Comparison of ENCODE assay signal across 16 cellular contexts in genomic region chr7:119664601-119665000, GRCh38.
DNase-seq lines count a peak whose midpoint lies in the region; ATAC-seq and TF ChIP-seq lines count a peak whose summit lies in the region.
"Had no signal": no experiment of that assay in that cellular context is flagged by ENCODE, and none has a peak within 500 bp of the region (broad histone marks: within the 10 kb centered on the region; RNA-seq: fewer than 3 reads in every experiment).

No MANE protein-coding gene starts in this region.

- dilution Hi-C loops in IMR-90 (cut with HindIII; ENCODE audit: low sequenced_read_pairs, unreplicated experiment), result no loop called here

- WGBS in IMR-90 (ENCODE audit: extremely low coverage in 2 of 2, insufficient read length in 1 of 2), 2 experiments, result no CpG with 5 or more reads among the region's 1 CpG

- H3K14ac ChIP-seq in IMR-90 (replicated peaks; ENCODE audit: low read depth, low read length), result no peak overlapping the region

- no peak overlapping the region for H2AK5ac ChIP-seq in IMR-90 (ENCODE audit: low read depth, low read length)

- no peak overlapping the region for H3K4ac ChIP-seq in IMR-90 (ENCODE audit: low read depth, low read length)

- no TSS peak for BruUV-seq in IMR-90 (replicated peaks; lab: Mats Ljungman, UMichigan)

- peak overlapping the region; percentile 23; the same call in 1 of the 2 replicates for H3K4me3 ChIP-seq in ACC112 (ENCODE audit: low read depth, low read length)
- no peak overlapping the region for H3K4me3 ChIP-seq in IMR-90 (ENCODE audit: insufficient read depth, low read depth, low read length)
- H3K4me3 ChIP-seq in cardiac fibroblast (replicated peaks in 1 of 2; ENCODE audit: low read depth in 2 of 2, low read length in 2 of 2), result no peak overlapping the region
- H3K4me3 ChIP-seq in naive thymus-derived CD4-positive, alpha-beta T cell (ENCODE audit: low read length), result no peak overlapping the region
- H3K4me3 ChIP-seq: lung, upper lobe of right lung had no signal

- H3K18ac ChIP-seq in IMR-90 (ENCODE audit: low read depth, low read length), result no peak overlapping the region

- no peaks in the 10 kb centered on the region for H3K9me3 ChIP-seq in IMR-90 (ENCODE audit: control insufficient read depth, insufficient read depth, low read length)
- H3K9me3 ChIP-seq in naive thymus-derived CD4-positive, alpha-beta T cell (ENCODE audit: control insufficient read depth in 2 of 3, low read length in 3 of 3), result no peaks in the 10 kb centered on the region
- H3K9me3 ChIP-seq: upper lobe of right lung had no signal

- H2BK5ac ChIP-seq in IMR-90 (ENCODE audit: low read depth, low read length, poor library complexity, severe bottlenecking), result peak overlapping the region; percentile 50

- no peak overlapping the region; the same call in 1 of the 2 replicates for H3K4me2 ChIP-seq in IMR-90 (ENCODE audit: low read depth, low read length)

- H3K9me3 Mint-ChIP-seq in naive thymus-derived CD4-positive, alpha-beta T cell, result peaks cover 0 to 27% (median 6%) of the 10 kb centered on the region in 11 donors
- H3K9me3 Mint-ChIP-seq: activated B cell treated with CpG ODN at 0.5 μM for 24 hours had no signal

- H3K27ac ChIP-seq in ACC112 (ENCODE audit: low read depth, low read length) (peak overlapping the region; percentile 78), IMR-90 (ENCODE audit: insufficient read depth, low read length) (no peak overlapping the region)
- no peak overlapping the region for H3K27ac ChIP-seq in naive thymus-derived CD4-positive, alpha-beta T cell (ENCODE audit: low read depth, low read length)
- H3K27ac ChIP-seq: HL-60, upper lobe of right lung had no signal

- H3K4me3 Mint-ChIP-seq in naive thymus-derived CD4-positive, alpha-beta T cell, result no peak overlapping the region
- H3K4me3 Mint-ChIP-seq: activated B cell treated with CpG ODN at 0.5 μM for 24 hours; activated naive CD8-positive, alpha-beta T cell treated with anti-CD3 and anti-CD28 coated beads, Interleukin-2, amount 50 U/mL, for 24 hours had no signal

- H3K56ac ChIP-seq in IMR-90 (ENCODE audit: extremely low read depth, insufficient read depth, low read length), result no peak overlapping the region

- in situ Hi-C loops in IMR-90 (cut with MboI; ENCODE audit: low sequenced_read_pairs), result no loop called here

- H2BK20ac ChIP-seq in IMR-90 (ENCODE audit: low read depth, low read length), result no peak overlapping the region

- CTCF ChIA-PET in IMR-90 (lab: Yijun Ruan, JAX), result no interaction called here
- CTCF ChIA-PET in naive thymus-derived CD4-positive, alpha-beta T cell (lab: Charles Lee), result no interaction called here

- DNase-seq in IMR-90 (peak; percentile 70), cardiac fibroblast (ENCODE audit: low read depth in 2 of 2) (peak; percentile 57 to 90), kidney glomerular epithelial cell (lab: John Stamatoyannopoulos, UW) (peak; percentile 93), cortex of kidney (lab: John Stamatoyannopoulos, UW) (no peak), NCI-H1092 treated with DMSO at 0.1 percent for 48 hours (lab: John Stamatoyannopoulos, UW) (no peak)
- DNase-seq in NK-92 treated with Interleukin-12 subunit alpha and Interleukin-12 subunit beta, amount 100 ng/mL, for 24 hours (lab: John Stamatoyannopoulos, UW), result no peak
- DNase-seq in naive thymus-derived CD4-positive, alpha-beta T cell, result no peak
- DNase-seq: activated B cell treated with CpG ODN at 0.5 μM for 24 hours; activated naive CD8-positive, alpha-beta T cell treated with anti-CD3 and anti-CD28 coated beads, Interleukin-2, amount 50 U/mL, for 24 hours; effector CD8-positive, alpha-beta T cell; hypothalamus; posterior cingulate gyrus; upper lobe of right lung had no signal

- intact Hi-C loops in IMR-90 (cut with micrococcal nuclease), result no loop called here
- intact Hi-C loops in naive thymus-derived CD4-positive, alpha-beta T cell (cut with micrococcal nuclease), result no loop called here

- no peak overlapping the region for H2AK9ac ChIP-seq in IMR-90 (replicated peaks; ENCODE audit: low read depth, low read length, poor library complexity)

- H3K36me3 Mint-ChIP-seq in naive thymus-derived CD4-positive, alpha-beta T cell, result no peaks in the 10 kb centered on the region

- H3K79me2 ChIP-seq in ACC112 (ENCODE audit: control insufficient read depth, insufficient read depth, low read length, unreplicated experiment), result no peaks in the 10 kb centered on the region

- H4K20me1 ChIP-seq in IMR-90 (ENCODE audit: insufficient read depth, low read length), result no peaks in the 10 kb centered on the region

- H2BK120ac ChIP-seq in IMR-90 (ENCODE audit: low read depth, low read length), result no peak overlapping the region

- no peak overlapping the region for H2BK15ac ChIP-seq in IMR-90 (ENCODE audit: low read depth, low read length)

- no peak for TF ChIP-seq RAD21 in IMR-90 (IDR thresholded peaks at IDR 0.05; ENCODE audit: low read length)

- no peaks in the 10 kb centered on the region for H3K79me1 ChIP-seq in IMR-90 (ENCODE audit: low read depth in 1 of 2, low read length in 2 of 2)

- H4K8ac ChIP-seq in IMR-90 (ENCODE audit: low read depth in 2 of 2, low read length in 2 of 2), result no peak overlapping the region

- no peak overlapping the region for H4K91ac ChIP-seq in IMR-90 (ENCODE audit: insufficient read depth, low read depth, low read length)

- H3K36me3 ChIP-seq in ACC112 (ENCODE audit: insufficient read depth, low read length) (no peaks in the 10 kb centered on the region; the same call in 1 of the 2 replicates), IMR-90 (ENCODE audit: control insufficient read depth, insufficient read depth, low read length) (no peaks in the 10 kb centered on the region)
- no peaks in the 10 kb centered on the region for H3K36me3 ChIP-seq in naive thymus-derived CD4-positive, alpha-beta T cell (ENCODE audit: control insufficient read depth in 2 of 3, insufficient read depth in 3 of 3, low read length in 3 of 3)
- H3K36me3 ChIP-seq: upper lobe of right lung had no signal

- no peak overlapping the region for H3K23ac ChIP-seq in IMR-90 (ENCODE audit: low read depth, low read length)

- no peaks in the 10 kb centered on the region for H3K4me1 Mint-ChIP-seq in naive thymus-derived CD4-positive, alpha-beta T cell
- H3K4me1 Mint-ChIP-seq: activated B cell treated with CpG ODN at 0.5 μM for 24 hours; activated naive CD8-positive, alpha-beta T cell treated with anti-CD3 and anti-CD28 coated beads, Interleukin-2, amount 50 U/mL, for 24 hours had no signal

- peak; percentile 62 for ATAC-seq in IMR-90 (ENCODE audit: low read depth)
- ATAC-seq in naive thymus-derived CD4-positive, alpha-beta T cell, result no peak
- ATAC-seq: activated naive CD8-positive, alpha-beta T cell treated with anti-CD3 and anti-CD28 coated beads, Interleukin-2, amount 50 U/mL, for 24 hours; upper lobe of right lung had no signal

- peaks cover 23% of the 10 kb centered on the region for H3K4me1 ChIP-seq in ACC112 (ENCODE audit: control insufficient read depth, insufficient read depth, low read length, unreplicated experiment)
- H3K4me1 ChIP-seq in IMR-90 (ENCODE audit: control insufficient read depth, insufficient read depth, low read length), result no peaks in the 10 kb centered on the region; the same call in 1 of the 2 replicates
- no peaks in the 10 kb centered on the region for H3K4me1 ChIP-seq in naive thymus-derived CD4-positive, alpha-beta T cell (ENCODE audit: control insufficient read depth in 2 of 2, insufficient read depth in 2 of 2, low read length in 2 of 2)
- H3K4me1 ChIP-seq: upper lobe of right lung had no signal

- no peaks in the 10 kb centered on the region for H3K27me3 Mint-ChIP-seq in naive thymus-derived CD4-positive, alpha-beta T cell
- H3K27me3 Mint-ChIP-seq: activated B cell treated with CpG ODN at 0.5 μM for 24 hours; activated naive CD8-positive, alpha-beta T cell treated with anti-CD3 and anti-CD28 coated beads, Interleukin-2, amount 50 U/mL, for 24 hours had no signal

- H3K9ac ChIP-seq in IMR-90 (ENCODE audit: low read depth, low read length), result no peak overlapping the region

- H4K5ac ChIP-seq in IMR-90 (ENCODE audit: low read depth, low read length), result no peak overlapping the region

- no peak for TF ChIP-seq POLR2A in IMR-90 (IDR thresholded peaks at IDR 0.05; ENCODE audit: low read depth, low read length)

- no peaks in the 10 kb centered on the region for H3K9me1 ChIP-seq in IMR-90 (ENCODE audit: insufficient read depth, low read length)

- H3K27ac Mint-ChIP-seq in naive thymus-derived CD4-positive, alpha-beta T cell, result no peak overlapping the region
- H3K27ac Mint-ChIP-seq: activated B cell treated with CpG ODN at 0.5 μM for 24 hours; activated naive CD8-positive, alpha-beta T cell treated with anti-CD3 and anti-CD28 coated beads, Interleukin-2, amount 50 U/mL, for 24 hours had no signal

- POLR2A ChIA-PET in IMR-90 (lab: Charles Lee; ENCODE audit: unreplicated experiment), result no interaction called here
- POLR2A ChIA-PET in naive thymus-derived CD4-positive, alpha-beta T cell (lab: Charles Lee), result no interaction called here

- peak overlapping the region; percentile 42 for H2AFZ ChIP-seq in ACC112 (ENCODE audit: low read length, unreplicated experiment)
- no peak overlapping the region for H2AFZ ChIP-seq in IMR-90 (replicated peaks; ENCODE audit: low read length, poor library complexity)

- H3K27me3 ChIP-seq in ACC112 (ENCODE audit: insufficient read depth, low read length), result no peaks in the 10 kb centered on the region
- no peaks in the 10 kb centered on the region for H3K27me3 ChIP-seq in IMR-90 (ENCODE audit: control insufficient read depth, insufficient read depth, low read length)
- no peaks in the 10 kb centered on the region for H3K27me3 ChIP-seq in naive thymus-derived CD4-positive, alpha-beta T cell (ENCODE audit: control insufficient read depth in 2 of 2, insufficient read depth in 2 of 2, low read length in 2 of 2)
- H3K27me3 ChIP-seq: upper lobe of right lung had no signal

- TF ChIP-seq CTCF in IMR-90 (conservative IDR thresholded peaks at IDR 0.05; ENCODE audit: low read depth, low read length) (no peak), cardiac fibroblast (IDR thresholded peaks at IDR 0.05; ENCODE audit: low read depth, low read length) (no peak)

TF ChIP-seq in IMR-90, 13 proteins besides CTCF, POLR2A, EP300 and RAD21 (continues in another document):
- TF ChIP-seq FOS (IDR thresholded peaks at IDR 0.05; ENCODE audit: low read depth, low read length) (no peak), RCOR1 (IDR thresholded peaks at IDR 0.05; ENCODE audit: insufficient replicate concordance, low read length) (no peak), USF2 (IDR thresholded peaks at IDR 0.05; ENCODE audit: low read depth, low read length) (no peak), NFE2L2 (IDR thresholded peaks at IDR 0.05; ENCODE audit: low read depth, low read length) (no peak), MAFK (IDR thresholded peaks at IDR 0.05; ENCODE audit: low read depth, low read length) (no peak), SMC3 (IDR thresholded peaks at IDR 0.05; ENCODE audit: low read depth, low read length) (no peak)

Comparison
In these comparisons a context has a peak if more than half of its experiments do, and no peak if none do; other contexts are left out.
1. DNase-seq: peak in IMR-90 (single experiment), cardiac fibroblast (2 of 2) and kidney glomerular epithelial cell (single experiment); none in NK-92 treated with Interleukin-12 subunit alpha and Interleukin-12 subunit beta, amount 100 ng/mL, for 24 hours (single experiment), naive thymus-derived CD4-positive, alpha-beta T cell (0 of 9), cortex of kidney (single experiment) and NCI-H1092 treated with DMSO at 0.1 percent for 48 hours (single experiment).